Comparison of ENCODE assay signal across 8 cellular contexts in the genomic region with DNA sequence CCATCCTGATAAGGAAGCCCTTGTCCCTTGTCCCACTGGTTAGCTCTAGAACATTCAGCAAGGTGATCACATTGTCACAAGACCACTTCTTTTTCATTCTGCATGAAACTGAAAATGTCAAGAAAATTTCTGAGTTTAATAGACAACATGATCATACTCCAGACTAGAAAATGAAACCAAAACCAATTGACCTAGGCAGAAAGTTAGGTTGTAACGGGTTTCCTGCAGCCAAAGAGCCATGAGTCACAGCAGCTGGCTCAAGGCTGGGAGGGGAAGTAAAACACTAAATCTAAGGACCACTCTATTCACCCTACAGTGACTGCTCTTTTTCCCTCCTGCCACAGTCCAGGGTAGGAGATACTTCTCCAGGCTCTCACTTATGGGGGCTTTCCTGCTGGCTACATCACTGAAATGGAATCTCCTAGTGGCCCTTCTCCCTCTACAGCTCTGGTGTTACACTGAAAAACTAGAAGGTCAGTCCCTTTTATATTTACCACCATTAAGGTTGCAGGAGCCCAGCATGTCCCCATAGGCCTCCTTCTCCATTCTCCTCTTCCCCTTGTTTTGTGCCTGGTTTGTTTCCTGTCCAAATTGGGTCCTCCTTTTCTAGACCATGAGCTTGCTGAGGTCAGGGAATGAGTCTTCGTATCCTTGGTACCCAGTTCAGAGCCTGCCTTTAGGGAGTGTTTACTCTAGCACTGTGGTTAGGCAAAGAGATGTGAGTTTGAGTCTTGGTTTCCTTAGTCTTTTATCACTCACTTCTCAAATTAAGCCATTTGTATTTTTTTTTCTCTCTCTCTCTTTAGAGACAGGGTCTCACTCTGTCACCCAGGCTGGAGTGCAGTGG.
A peak's percentile ranks its signal among the peaks of the same experiment; 100 is the strongest.
DNase-seq lines count a peak whose midpoint lies in the region; ATAC-seq lines count a peak whose summit lies in the region.

No MANE protein-coding gene starts in this region.

- DNase-seq in NCI-H2196 treated with DMSO at 0.1 percent for 48 hours (lab: John Stamatoyannopoulos, UW; ENCODE audit: unreplicated experiment) (peak; percentile 44), fibroblast of gingiva (ENCODE audit: low read depth) (peak; percentile 59), pons (ENCODE audit: low spot score) (peak; percentile 66), HAP-1 (ENCODE audit: low spot score in 2 of 2) (no peak), cerebellum (ENCODE audit: low spot score) (no peak)
- DNase-seq in activated CD8-positive, alpha-beta memory T cell treated with anti-CD3 and anti-CD28 coated beads, Interleukin-2, amount 50 U/mL, for 48 hours, result peak; percentile 63

- no peaks in the 10 kb centered on the region for H3K9me3 ChIP-seq in HAP-1

- in situ Hi-C loops in HAP-1 (cut with MboI; ENCODE audit: low sequenced_read_pairs), result no loop called here

- H3K4me3 ChIP-seq in HAP-1, result no peak overlapping the region

- ATAC-seq in GM18508 (IDR thresholded peaks at IDR 0.05; ENCODE audit: insufficient read depth, unreplicated experiment) (peak; percentile 88), HG02759 (IDR thresholded peaks at IDR 0.05; ENCODE audit: unreplicated experiment) (peak; percentile 92)

- no peaks in the 10 kb centered on the region for H3K27me3 ChIP-seq in HAP-1 (ENCODE audit: low read depth)

- no peaks in the 10 kb centered on the region for H3K36me3 ChIP-seq in HAP-1 (replicated peaks)

- H3K4me1 ChIP-seq in HAP-1, result no peaks in the 10 kb centered on the region

Comparison
In these comparisons a context has a peak if more than half of its experiments do, and no peak if none do; other contexts are left out.
1. DNase-seq: peak in NCI-H2196 treated with DMSO at 0.1 percent for 48 hours (single experiment), activated CD8-positive, alpha-beta memory T cell treated with anti-CD3 and anti-CD28 coated beads, Interleukin-2, amount 50 U/mL, for 48 hours (single experiment), fibroblast of gingiva (single experiment) and pons (single experiment); none in HAP-1 (0 of 2) and cerebellum (single experiment).